ENCODE assay signal across 2 cellular contexts in the genomic region with DNA sequence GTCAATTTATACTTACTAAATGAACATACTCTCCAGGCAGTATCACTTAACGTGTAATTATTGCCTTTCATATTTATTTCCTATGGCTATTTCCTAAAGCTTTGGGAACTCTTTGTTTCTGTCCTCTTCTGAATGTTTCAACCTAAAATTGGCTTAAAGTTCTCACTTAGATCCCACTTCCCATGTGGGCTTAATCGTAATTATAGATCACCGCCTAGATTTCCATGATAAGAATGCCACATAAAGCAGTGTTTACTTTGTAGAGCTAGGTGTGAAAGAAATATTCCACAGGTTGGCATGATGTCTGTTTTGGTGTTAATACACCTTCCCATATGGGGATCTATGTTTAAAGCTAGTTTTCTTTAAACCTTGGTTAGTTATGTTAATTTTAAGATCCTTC.
TF ChIP-seq lines count a peak whose summit lies in the region.

No MANE protein-coding gene starts in this region.

TF ChIP-seq in GM23338, 12 proteins besides CTCF, POLR2A, EP300 and RAD21:
- TF ChIP-seq, protein P1, sequence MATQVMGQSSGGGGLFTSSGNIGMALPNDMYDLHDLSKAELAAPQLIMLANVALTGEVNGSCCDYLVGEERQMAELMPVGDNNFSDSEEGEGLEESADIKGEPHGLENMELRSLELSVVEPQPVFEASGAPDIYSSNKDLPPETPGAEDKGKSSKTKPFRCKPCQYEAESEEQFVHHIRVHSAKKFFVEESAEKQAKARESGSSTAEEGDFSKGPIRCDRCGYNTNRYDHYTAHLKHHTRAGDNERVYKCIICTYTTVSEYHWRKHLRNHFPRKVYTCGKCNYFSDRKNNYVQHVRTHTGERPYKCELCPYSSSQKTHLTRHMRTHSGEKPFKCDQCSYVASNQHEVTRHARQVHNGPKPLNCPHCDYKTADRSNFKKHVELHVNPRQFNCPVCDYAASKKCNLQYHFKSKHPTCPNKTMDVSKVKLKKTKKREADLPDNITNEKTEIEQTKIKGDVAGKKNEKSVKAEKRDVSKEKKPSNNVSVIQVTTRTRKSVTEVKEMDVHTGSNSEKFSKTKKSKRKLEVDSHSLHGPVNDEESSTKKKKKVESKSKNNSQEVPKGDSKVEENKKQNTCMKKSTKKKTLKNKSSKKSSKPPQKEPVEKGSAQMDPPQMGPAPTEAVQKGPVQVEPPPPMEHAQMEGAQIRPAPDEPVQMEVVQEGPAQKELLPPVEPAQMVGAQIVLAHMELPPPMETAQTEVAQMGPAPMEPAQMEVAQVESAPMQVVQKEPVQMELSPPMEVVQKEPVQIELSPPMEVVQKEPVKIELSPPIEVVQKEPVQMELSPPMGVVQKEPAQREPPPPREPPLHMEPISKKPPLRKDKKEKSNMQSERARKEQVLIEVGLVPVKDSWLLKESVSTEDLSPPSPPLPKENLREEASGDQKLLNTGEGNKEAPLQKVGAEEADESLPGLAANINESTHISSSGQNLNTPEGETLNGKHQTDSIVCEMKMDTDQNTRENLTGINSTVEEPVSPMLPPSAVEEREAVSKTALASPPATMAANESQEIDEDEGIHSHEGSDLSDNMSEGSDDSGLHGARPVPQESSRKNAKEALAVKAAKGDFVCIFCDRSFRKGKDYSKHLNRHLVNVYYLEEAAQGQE (IDR thresholded peaks at IDR 0.05; ENCODE audit: unreplicated experiment), result no peak
- TF ChIP-seq JUNB (IDR thresholded peaks at IDR 0.05; ENCODE audit: unreplicated experiment) (no peak), STAT1 (IDR thresholded peaks at IDR 0.05; ENCODE audit: unreplicated experiment) (no peak), ZNF114 (CRISPR knock-in tag; IDR thresholded peaks at IDR 0.05) (no peak), POLR2AphosphoS5 (IDR thresholded peaks at IDR 0.05; ENCODE audit: low read depth) (no peak), CREB1 (CRISPR knock-in tag; IDR thresholded peaks at IDR 0.05; ENCODE audit: low read depth) (no peak), ZNF331 (CRISPR knock-in tag; IDR thresholded peaks at IDR 0.05; ENCODE audit: low read depth) (no peak)
- TF ChIP-seq, protein P2, sequence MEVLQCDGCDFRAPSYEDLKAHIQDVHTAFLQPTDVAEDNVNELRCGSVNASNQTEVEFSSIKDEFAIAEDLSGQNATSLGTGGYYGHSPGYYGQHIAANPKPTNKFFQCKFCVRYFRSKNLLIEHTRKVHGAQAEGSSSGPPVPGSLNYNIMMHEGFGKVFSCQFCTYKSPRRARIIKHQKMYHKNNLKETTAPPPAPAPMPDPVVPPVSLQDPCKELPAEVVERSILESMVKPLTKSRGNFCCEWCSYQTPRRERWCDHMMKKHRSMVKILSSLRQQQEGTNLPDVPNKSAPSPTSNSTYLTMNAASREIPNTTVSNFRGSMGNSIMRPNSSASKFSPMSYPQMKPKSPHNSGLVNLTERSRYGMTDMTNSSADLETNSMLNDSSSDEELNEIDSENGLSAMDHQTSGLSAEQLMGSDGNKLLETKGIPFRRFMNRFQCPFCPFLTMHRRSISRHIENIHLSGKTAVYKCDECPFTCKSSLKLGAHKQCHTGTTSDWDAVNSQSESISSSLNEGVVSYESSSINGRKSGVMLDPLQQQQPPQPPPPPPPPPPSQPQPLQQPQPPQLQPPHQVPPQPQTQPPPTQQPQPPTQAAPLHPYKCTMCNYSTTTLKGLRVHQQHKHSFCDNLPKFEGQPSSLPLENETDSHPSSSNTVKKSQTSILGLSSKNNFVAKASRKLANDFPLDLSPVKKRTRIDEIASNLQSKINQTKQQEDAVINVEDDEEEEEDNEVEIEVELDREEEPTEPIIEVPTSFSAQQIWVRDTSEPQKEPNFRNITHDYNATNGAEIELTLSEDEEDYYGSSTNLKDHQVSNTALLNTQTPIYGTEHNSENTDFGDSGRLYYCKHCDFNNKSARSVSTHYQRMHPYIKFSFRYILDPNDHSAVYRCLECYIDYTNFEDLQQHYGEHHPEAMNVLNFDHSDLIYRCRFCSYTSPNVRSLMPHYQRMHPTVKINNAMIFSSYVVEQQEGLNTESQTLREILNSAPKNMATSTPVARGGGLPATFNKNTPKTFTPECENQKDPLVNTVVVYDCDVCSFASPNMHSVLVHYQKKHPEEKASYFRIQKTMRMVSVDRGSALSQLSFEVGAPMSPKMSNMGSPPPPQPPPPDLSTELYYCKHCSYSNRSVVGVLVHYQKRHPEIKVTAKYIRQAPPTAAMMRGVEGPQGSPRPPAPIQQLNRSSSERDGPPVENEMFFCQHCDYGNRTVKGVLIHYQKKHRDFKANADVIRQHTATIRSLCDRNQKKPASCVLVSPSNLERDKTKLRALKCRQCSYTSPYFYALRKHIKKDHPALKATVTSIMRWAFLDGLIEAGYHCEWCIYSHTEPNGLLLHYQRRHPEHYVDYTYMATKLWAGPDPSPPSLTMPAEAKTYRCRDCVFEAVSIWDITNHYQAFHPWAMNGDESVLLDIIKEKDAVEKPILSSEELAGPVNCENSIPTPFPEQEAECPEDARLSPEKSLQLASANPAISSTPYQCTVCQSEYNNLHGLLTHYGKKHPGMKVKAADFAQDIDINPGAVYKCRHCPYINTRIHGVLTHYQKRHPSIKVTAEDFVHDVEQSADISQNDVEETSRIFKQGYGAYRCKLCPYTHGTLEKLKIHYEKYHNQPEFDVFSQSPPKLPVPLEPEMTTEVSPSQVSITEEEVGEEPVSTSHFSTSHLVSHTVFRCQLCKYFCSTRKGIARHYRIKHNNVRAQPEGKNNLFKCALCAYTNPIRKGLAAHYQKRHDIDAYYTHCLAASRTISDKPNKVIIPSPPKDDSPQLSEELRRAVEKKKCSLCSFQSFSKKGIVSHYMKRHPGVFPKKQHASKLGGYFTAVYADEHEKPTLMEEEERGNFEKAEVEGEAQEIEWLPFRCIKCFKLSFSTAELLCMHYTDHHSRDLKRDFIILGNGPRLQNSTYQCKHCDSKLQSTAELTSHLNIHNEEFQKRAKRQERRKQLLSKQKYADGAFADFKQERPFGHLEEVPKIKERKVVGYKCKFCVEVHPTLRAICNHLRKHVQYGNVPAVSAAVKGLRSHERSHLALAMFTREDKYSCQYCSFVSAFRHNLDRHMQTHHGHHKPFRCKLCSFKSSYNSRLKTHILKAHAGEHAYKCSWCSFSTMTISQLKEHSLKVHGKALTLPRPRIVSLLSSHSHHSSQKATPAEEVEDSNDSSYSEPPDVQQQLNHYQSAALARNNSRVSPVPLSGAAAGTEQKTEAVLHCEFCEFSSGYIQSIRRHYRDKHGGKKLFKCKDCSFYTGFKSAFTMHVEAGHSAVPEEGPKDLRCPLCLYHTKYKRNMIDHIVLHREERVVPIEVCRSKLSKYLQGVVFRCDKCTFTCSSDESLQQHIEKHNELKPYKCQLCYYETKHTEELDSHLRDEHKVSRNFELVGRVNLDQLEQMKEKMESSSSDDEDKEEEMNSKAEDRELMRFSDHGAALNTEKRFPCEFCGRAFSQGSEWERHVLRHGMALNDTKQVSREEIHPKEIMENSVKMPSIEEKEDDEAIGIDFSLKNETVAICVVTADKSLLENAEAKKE (CRISPR knock-in tag; IDR thresholded peaks at IDR 0.05), result no peak

TF ChIP-seq in GM12878, 131 proteins besides CTCF, POLR2A, EP300 and RAD21:
- no peak for TF ChIP-seq MYC (IDR thresholded peaks at IDR 0.05; ENCODE audit: insufficient read depth, insufficient read length, insufficient replicate concordance, low read length, severe bottlenecking)
- no peak for TF ChIP-seq JUND (IDR thresholded peaks at IDR 0.05; ENCODE audit: low read depth, low read length)
- TF ChIP-seq TCF7 (IDR thresholded peaks at IDR 0.05; ENCODE audit: borderline replicate concordance), result no peak
- no peak for TF ChIP-seq DPF2 (IDR thresholded peaks at IDR 0.05)
